In the genomic region with DNA sequence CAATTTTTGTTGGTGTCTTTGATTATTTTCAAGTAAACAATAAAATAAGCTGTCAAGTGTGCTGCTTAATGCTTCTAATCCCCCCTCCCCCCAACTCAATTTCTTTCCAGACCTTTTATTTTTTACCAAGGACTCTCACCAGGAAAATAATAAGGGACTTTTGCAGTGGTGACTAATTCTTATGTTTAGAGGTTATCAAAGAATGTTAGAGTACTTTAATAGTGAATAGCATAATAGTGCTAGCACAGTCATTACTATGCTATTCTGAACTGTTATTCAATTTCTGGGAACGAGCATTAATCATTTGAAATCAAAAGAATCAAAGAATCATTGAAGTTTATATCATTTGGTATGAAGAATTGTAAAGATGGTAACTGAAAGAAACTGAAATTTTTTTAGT, we compare ENCODE assay signal across 35 cellular contexts.
DNase-seq lines count a peak whose midpoint lies in the region; ATAC-seq, FAIRE-seq and TF ChIP-seq lines count a peak whose summit lies in the region.
"Had no signal": no experiment of that assay in that cellular context is flagged by ENCODE, and none has a peak within 500 bp of the region (broad histone marks: within the 10 kb centered on the region; RNA-seq: fewer than 3 reads in every experiment).

No MANE protein-coding gene starts in this region.

- H3K27me3 Mint-ChIP-seq in astrocyte (ENCODE audit: low read depth, unreplicated experiment), result no peaks in the 10 kb centered on the region
- H3K27me3 Mint-ChIP-seq: activated CD8-positive, alpha-beta memory T cell treated with anti-CD3 and anti-CD28 coated beads, Interleukin-2, amount 10 ng/mL, durations not matched to agents 7 days and 5 days; dendritic cell treated with granulocyte-macrophage colony-stimulating factor and Interleukin-4, amounts not matched to agents 40 ng/mL and 50 ng/mL, for 4 days; memory B cell had no signal

- WGBS in heart left ventricle, 4 donors, result 75 to 93% (median 78%) methylated on average over 1 of the region's 1 CpG

- H3K27ac Mint-ChIP-seq in astrocyte (ENCODE audit: unreplicated experiment), result no peak overlapping the region
- H3K27ac Mint-ChIP-seq: activated CD8-positive, alpha-beta memory T cell treated with anti-CD3 and anti-CD28 coated beads, Interleukin-2, amount 10 ng/mL, durations not matched to agents 7 days and 5 days; dendritic cell treated with granulocyte-macrophage colony-stimulating factor and Interleukin-4, amounts not matched to agents 40 ng/mL and 50 ng/mL, for 4 days; GM23338; memory B cell; nephron; T-helper 1 cell treated with Interleukin-12 subunit alpha and Interleukin-12 subunit beta and Interleukin-4 antibody, amounts not matched to agents 30 μg/mL and 1 μg/mL, for 36 hours had no signal

- H3K27ac ChIP-seq in astrocyte (ENCODE audit: low read depth, low read length) (peak overlapping the region; percentile 54), foreskin keratinocyte (no peak overlapping the region), heart left ventricle (no peak overlapping the region)
- H3K27ac ChIP-seq: BLaER1, left lung, ovary, RWPE1, SK-N-MC, stomach, tibial artery had no signal

- intact Hi-C loops in heart left ventricle (cut with DNase I), result no loop called here

- H2AFZ ChIP-seq in astrocyte (ENCODE audit: low read depth, low read length), result no peak overlapping the region
- H2AFZ ChIP-seq: GM23338 had no signal

- H3K36me3 Mint-ChIP-seq in astrocyte (ENCODE audit: low read depth, unreplicated experiment), result no peaks in the 10 kb centered on the region

- H3K4me3 ChIP-seq in AG10803 (ENCODE audit: low read length) (no peak overlapping the region), astrocyte (ENCODE audit: insufficient read depth, low read depth, low read length) (no peak overlapping the region), heart left ventricle (no peak overlapping the region)
- H3K4me3 ChIP-seq: BLaER1, GM23338, left lung, ovary, SK-N-MC, stomach, tibial artery had no signal

- DNase-seq in AG10803 (ENCODE audit: low read depth) (peak; percentile 12), HT1080 (ENCODE audit: low read depth) (peak; percentile 24), astrocyte (ENCODE audit: low read depth) (peak; percentile 59), foreskin keratinocyte (no peak), heart left ventricle (no peak), anterior cingulate cortex (lab: John Stamatoyannopoulos, UW) (no peak)
- no peak for DNase-seq in activated CD4-positive, CD25-positive, alpha-beta regulatory T cell treated with anti-CD3 and anti-CD28 coated beads, Interleukin-2, amount 50 U/mL, for 72 hours
- no peak for DNase-seq in stimulated activated CD4-positive, alpha-beta T cell treated with anti-CD3 and anti-CD28 coated beads, Interleukin-4, amount 100 ng/mL, for 4 hours
- DNase-seq: ACHN; activated CD4-positive, alpha-beta T cell treated with anti-CD3 and anti-CD28 coated beads, Interleukin-2, amount 50 U/mL, for 4 hours; activated CD8-positive, alpha-beta memory T cell treated with anti-CD3 and anti-CD28 coated beads, Interleukin-2, amount 10 ng/mL, durations not matched to agents 7 days and 5 days; activated gamma-delta T cell treated with Interleukin-2 at 50 U/mL for 16 hours; activated T-cell treated with anti-CD3 and anti-CD28 coated beads, Interleukin-2, amount 50 U/mL, for 4 hours; DMS153; left lung; NCI-H1092; NCI-H187; NCI-H2171; NCI-H510A; ovary; retina; small intestine; stimulated activated CD4-positive, alpha-beta T cell treated with anti-CD3 and anti-CD28 coated beads, Interleukin-1b, Interleukin-23, amount 100 ng/mL, for 48 hours; stimulated activated CD8-positive, alpha-beta memory T cell treated with anti-CD3 and anti-CD28 coated beads, Interleukin-4, amount 100 ng/mL, for 48 hours; stomach; tibial artery had no signal

- H3K9me3 ChIP-seq in astrocyte (ENCODE audit: insufficient read depth, low read depth, low read length), result no peaks in the 10 kb centered on the region
- H3K9me3 ChIP-seq in heart left ventricle, result no peaks in the 10 kb centered on the region
- H3K9me3 ChIP-seq: BLaER1, left lung, ovary, stomach, tibial artery had no signal

- H3K4me1 Mint-ChIP-seq in astrocyte (ENCODE audit: low read depth, unreplicated experiment), result peaks cover 21% of the 10 kb centered on the region
- H3K4me1 Mint-ChIP-seq: memory B cell had no signal

- H3K4me2 ChIP-seq in astrocyte (ENCODE audit: low read length), result peak overlapping the region; percentile 32
- H3K4me2 ChIP-seq: BLaER1, GM23338 had no signal

- peak; percentile 78 for FAIRE-seq in astrocyte (lab: Jason Lieb, UNC)
- FAIRE-seq: G401.6, small intestine had no signal

- no peak overlapping the region for H3K9ac ChIP-seq in astrocyte (ENCODE audit: low read length)
- H3K9ac ChIP-seq: BLaER1 had no signal

- H3K9me3 Mint-ChIP-seq in astrocyte (ENCODE audit: unreplicated experiment), result no peaks in the 10 kb centered on the region
- H3K9me3 Mint-ChIP-seq: activated T-cell treated with anti-CD3 and anti-CD28 coated beads, Interleukin-2, amount 50 U/mL, for 4 hours; dendritic cell treated with granulocyte-macrophage colony-stimulating factor and Interleukin-4, amounts not matched to agents 40 ng/mL and 50 ng/mL, for 4 days; GM23338; memory B cell; nephron; T-helper 1 cell treated with Interleukin-12 subunit alpha and Interleukin-12 subunit beta and Interleukin-4 antibody, amounts not matched to agents 30 μg/mL and 1 μg/mL, for 36 hours had no signal

- no peaks in the 10 kb centered on the region for H3K27me3 ChIP-seq in astrocyte (ENCODE audit: insufficient read depth, low read length)
- no peaks in the 10 kb centered on the region for H3K27me3 ChIP-seq in foreskin keratinocyte
- no peaks in the 10 kb centered on the region for H3K27me3 ChIP-seq in heart left ventricle
- H3K27me3 ChIP-seq: BLaER1, left lung, ovary, stomach, tibial artery had no signal

- TF ChIP-seq CTCF in AG10803 (conservative IDR thresholded peaks at IDR 0.05; ENCODE audit: low read length), result no peak
- no peak for TF ChIP-seq CTCF in astrocyte (IDR thresholded peaks at IDR 0.05; ENCODE audit: insufficient read depth, low read depth, low read length)
- no peak for TF ChIP-seq CTCF in foreskin keratinocyte (conservative IDR thresholded peaks at IDR 0.05)
- TF ChIP-seq CTCF in heart left ventricle (IDR thresholded peaks at IDR 0.05), result no peak

- H3K4me1 ChIP-seq in astrocyte (ENCODE audit: insufficient read depth, low read length) (peaks cover 20% of the 10 kb centered on the region), foreskin keratinocyte (peaks cover 9% of the 10 kb centered on the region), heart left ventricle (peaks cover 0 to 11% (median 0%) of the 10 kb centered on the region in 12 donors)
- H3K4me1 ChIP-seq: BLaER1, left lung, stomach, tibial artery had no signal

- H3K4me3 Mint-ChIP-seq in astrocyte (ENCODE audit: unreplicated experiment), result no peak overlapping the region
- H3K4me3 Mint-ChIP-seq: activated CD8-positive, alpha-beta memory T cell treated with anti-CD3 and anti-CD28 coated beads, Interleukin-2, amount 10 ng/mL, durations not matched to agents 7 days and 5 days; activated T-cell treated with anti-CD3 and anti-CD28 coated beads, Interleukin-2, amount 50 U/mL, for 4 hours; dendritic cell treated with granulocyte-macrophage colony-stimulating factor and Interleukin-4, amounts not matched to agents 40 ng/mL and 50 ng/mL, for 4 days; GM23338; memory B cell; nephron; T-helper 1 cell treated with Interleukin-12 subunit alpha and Interleukin-12 subunit beta and Interleukin-4 antibody, amounts not matched to agents 30 μg/mL and 1 μg/mL, for 36 hours had no signal

- H3K79me2 ChIP-seq in astrocyte (ENCODE audit: insufficient read depth, low read length), result no peaks in the 10 kb centered on the region

- H3K36me3 ChIP-seq in astrocyte (ENCODE audit: insufficient read depth, low read length) (no peaks in the 10 kb centered on the region), heart left ventricle (peaks cover 0 to 4% (median 0%) of the 10 kb centered on the region in 9 donors)
- H3K36me3 ChIP-seq: left lung, ovary, tibial artery had no signal

- no peak for TF ChIP-seq POLR2A in heart left ventricle (IDR thresholded peaks at IDR 0.05)

- no peaks in the 10 kb centered on the region for H4K20me1 ChIP-seq in astrocyte (ENCODE audit: insufficient read depth, low read length)
- H4K20me1 ChIP-seq: BLaER1 had no signal

- ATAC-seq in foreskin keratinocyte (peak; percentile 77), heart left ventricle (no peak)
- ATAC-seq: activated CD8-positive, alpha-beta memory T cell treated with anti-CD3 and anti-CD28 coated beads, Interleukin-2, amount 10 ng/mL, durations not matched to agents 7 days and 5 days; activated T-cell treated with anti-CD3 and anti-CD28 coated beads, Interleukin-2, amount 50 U/mL, for 4 hours; GM23338; left lung had no signal

Comparison
In these comparisons a context has a peak if more than half of its experiments do, and no peak if none do; other contexts are left out.
1. DNase-seq: peak in AG10803 (single experiment), HT1080 (single experiment) and astrocyte (single experiment); none in foreskin keratinocyte (0 of 2), activated CD4-positive, CD25-positive, alpha-beta regulatory T cell treated with anti-CD3 and anti-CD28 coated beads, Interleukin-2, amount 50 U/mL, for 72 hours (single experiment), stimulated activated CD4-positive, alpha-beta T cell treated with anti-CD3 and anti-CD28 coated beads, Interleukin-4, amount 100 ng/mL, for 4 hours (0 of 2), heart left ventricle (0 of 5) and anterior cingulate cortex (0 of 58).